Comparison of ENCODE assay signal across 1 cellular context in genomic region chr2:83742117-83742782, GRCh38.
TF ChIP-seq lines count a peak whose summit lies in the region.

No MANE protein-coding gene starts in this region.

TF ChIP-seq in SK-N-SH treated with all-trans-retinoic acid at 6 μM for 48 hours, 23 proteins besides CTCF, POLR2A, EP300 and RAD21 (continued from another document):
- no peak for TF ChIP-seq TSHZ2 (CRISPR knock-in tag; IDR thresholded peaks at IDR 0.05)
- TF ChIP-seq TOX (CRISPR knock-in tag; IDR thresholded peaks at IDR 0.05; ENCODE audit: borderline replicate concordance) = no peak
- no peak for TF ChIP-seq ZNF8 (CRISPR knock-in tag; IDR thresholded peaks at IDR 0.05)
- TF ChIP-seq BACH2 (CRISPR knock-in tag; IDR thresholded peaks at IDR 0.05; ENCODE audit: borderline replicate concordance) = no peak
